29 cellular contexts compared by ENCODE assay signal in genomic region chr1:115237507-115237906, GRCh38.
DNase-seq lines count a peak whose midpoint lies in the region; ATAC-seq and TF ChIP-seq lines count a peak whose summit lies in the region.
"Had no signal": no experiment of that assay in that cellular context is flagged by ENCODE, and none has a peak within 500 bp of the region (broad histone marks: within the 10 kb centered on the region; RNA-seq: fewer than 3 reads in every experiment).

No MANE protein-coding gene starts in this region.

- CTCF ChIA-PET in mammary epithelial cell (lab: Charles Lee; ENCODE audit: low non-redundant PET): no interaction called here

- BruUV-seq in mammary epithelial cell (replicated peaks; lab: Mats Ljungman, UMichigan): no TSS peak

- dilution Hi-C loops in mammary epithelial cell (cut with HindIII; ENCODE audit: low sequenced_read_pairs): no loop called here

- no peaks in the 10 kb centered on the region for H4K20me1 ChIP-seq in mammary epithelial cell (ENCODE audit: insufficient read depth, low read length)
- H4K20me1 ChIP-seq in fibroblast of lung (ENCODE audit: control insufficient read depth, extremely low read depth, insufficient read depth, low read length): no peaks in the 10 kb centered on the region

- peak; percentile 26 for DNase-seq in mammary epithelial cell
- DNase-seq in breast epithelium (ENCODE audit: low spot score in 2 of 2): no peak
- DNase-seq in RKO (ENCODE audit: low spot score): peak; percentile 8
- peak; percentile 15 to 60 for DNase-seq in fibroblast of lung (ENCODE audit: low read depth in 2 of 2)
- DNase-seq in NOMO-1 (lab: John Stamatoyannopoulos, UW; ENCODE audit: unreplicated experiment in 2 of 2): no peak
- no peak for DNase-seq in stimulated activated naive CD8-positive, alpha-beta T cell treated with anti-CD3 and anti-CD28 coated beads, Interleukin-15, Interleukin-2, amounts not matched to agents 100 U/mL and 50 U/mL, for 24 hours
- no peak for DNase-seq in NCI-H82 (lab: John Stamatoyannopoulos, UW)
- DNase-seq in activated CD4-positive, alpha-beta T cell treated with anti-CD3 and anti-CD28 coated beads, Interleukin-2, amount 50 U/mL, for 4 hours: no peak
- DNase-seq: activated CD4-positive, alpha-beta T cell treated with anti-CD3 and anti-CD28 coated beads, Interleukin-2, amount 50 U/mL, for 1 hour; activated CD8-positive, alpha-beta memory T cell treated with anti-CD3 and anti-CD28 coated beads, Interleukin-2, amount 50 U/mL, for 4 hours; anterior cingulate cortex; BE2C; DMS79; left ventricle myocardium superior; midbrain; natural killer cell; NCI-H1092 treated with DMSO at 0.1 percent for 48 hours; NCI-H2029; NCI-H2227 treated with DMSO at 0.1 percent for 48 hours; NCI-H774; retina; stimulated activated CD4-positive, alpha-beta T cell treated with anti-CD3 and anti-CD28 coated beads, Interleukin-2, amount 100 ng/mL, for 48 hours; T-helper 9 cell had no signal

- in situ Hi-C loops in mammary epithelial cell (cut with MboI; ENCODE audit: low sequenced_read_pairs in 2 of 2): no loop called here

- H3K9ac ChIP-seq in mammary epithelial cell (ENCODE audit: insufficient read depth, low read length): no peak overlapping the region
- no peak overlapping the region for H3K9ac ChIP-seq in fibroblast of lung (ENCODE audit: insufficient read depth, low read length)
- H3K9ac ChIP-seq: KMS-11 had no signal

- intact Hi-C loops in mammary epithelial cell (cut with micrococcal nuclease): no loop called here
- intact Hi-C loops in breast epithelium (cut with DNase I; ENCODE audit: low total_unique reads): loop anchor here (5.0 kb wide), 1 partner anchor 635 kb away; no protein-coding TSS in a partner anchor

- peaks cover 11% of the 10 kb centered on the region for H3K9me3 ChIP-seq in mammary epithelial cell (replicated peaks; ENCODE audit: insufficient read depth, low read length)
- no peaks in the 10 kb centered on the region for H3K9me3 ChIP-seq in breast epithelium
- no peaks in the 10 kb centered on the region for H3K9me3 ChIP-seq in fibroblast of lung (ENCODE audit: control insufficient read depth, insufficient read depth, low read depth, low read length)
- H3K9me3 ChIP-seq: A549, BE2C had no signal

- H3K4me1 ChIP-seq in mammary epithelial cell (ENCODE audit: insufficient read depth, low read length): no peaks in the 10 kb centered on the region
- no peaks in the 10 kb centered on the region for H3K4me1 ChIP-seq in breast epithelium
- peaks cover 6% of the 10 kb centered on the region for H3K4me1 ChIP-seq in fibroblast of lung (ENCODE audit: control insufficient read depth, extremely low read depth, insufficient read depth, low read length)
- H3K4me1 ChIP-seq: A549, BE2C had no signal

- no peak for TF ChIP-seq CTCF in mammary epithelial cell (conservative IDR thresholded peaks at IDR 0.05 in 1 of 2, IDR thresholded peaks at IDR 0.05 in 1 of 2; ENCODE audit: extremely low read depth in 1 of 2, insufficient read depth in 1 of 2, low read depth in 1 of 2, low read length in 2 of 2)
- TF ChIP-seq CTCF in breast epithelium (IDR thresholded peaks at IDR 0.05): no peak
- TF ChIP-seq CTCF in fibroblast of lung (conservative IDR thresholded peaks at IDR 0.05 in 1 of 2, IDR thresholded peaks at IDR 0.05 in 1 of 2; ENCODE audit: low read depth in 1 of 2, low read length in 2 of 2): no peak

- H2AFZ ChIP-seq in mammary epithelial cell (ENCODE audit: low read depth, low read length): peak overlapping the region; percentile 11
- H2AFZ ChIP-seq in fibroblast of lung (ENCODE audit: low read length): no peak overlapping the region

- H3K27ac ChIP-seq in mammary epithelial cell (ENCODE audit: insufficient read depth, low read depth, low read length) (no peak overlapping the region), breast epithelium (no peak overlapping the region), fibroblast of lung (ENCODE audit: insufficient read depth, low read length) (peak overlapping the region; percentile 22)
- H3K27ac ChIP-seq: A549, foreskin keratinocyte, KMS-11 had no signal

- H3K36me3 ChIP-seq in mammary epithelial cell (ENCODE audit: insufficient read depth, low read length): no peaks in the 10 kb centered on the region
- no peaks in the 10 kb centered on the region for H3K36me3 ChIP-seq in breast epithelium
- no peaks in the 10 kb centered on the region for H3K36me3 ChIP-seq in fibroblast of lung (ENCODE audit: control insufficient read depth, insufficient read depth, low read length)
- H3K36me3 ChIP-seq: BE2C had no signal

- H3K79me2 ChIP-seq in mammary epithelial cell (ENCODE audit: insufficient read depth, low read length): no peaks in the 10 kb centered on the region
- H3K79me2 ChIP-seq in fibroblast of lung (ENCODE audit: control insufficient read depth, insufficient read depth, low read length): no peaks in the 10 kb centered on the region

- H3K27me3 ChIP-seq in mammary epithelial cell (ENCODE audit: insufficient read depth, low read length) (no peaks in the 10 kb centered on the region), breast epithelium (peaks cover 0 to 5% of the 10 kb centered on the region in 2 donors), fibroblast of lung (ENCODE audit: control insufficient read depth, insufficient read depth, low read length) (no peaks in the 10 kb centered on the region)
- H3K27me3 ChIP-seq: BE2C, foreskin keratinocyte had no signal

- 99% methylated on average over 5 of the region's 5 CpGs for WGBS in mammary epithelial cell (ENCODE audit: low coverage, missing lambda C conversion rate)

- H3K4me2 ChIP-seq in mammary epithelial cell (ENCODE audit: insufficient read depth, low read depth, low read length) (no peak overlapping the region), fibroblast of lung (ENCODE audit: extremely low read depth, insufficient read depth, low read length) (no peak overlapping the region)
- H3K4me2 ChIP-seq: A549, KMS-11 had no signal

- H3K4me3 ChIP-seq in mammary epithelial cell (replicated peaks in 1 of 3; ENCODE audit: insufficient read depth in 1 of 3, low read depth in 2 of 3, low read length in 3 of 3) (no peak overlapping the region), breast epithelium (no peak overlapping the region), fibroblast of lung (replicated peaks in 1 of 4; ENCODE audit: control extremely low read depth in 1 of 4, insufficient read depth in 1 of 4, low read depth in 3 of 4, low read length in 4 of 4) (no peak overlapping the region)
- H3K4me3 ChIP-seq: A549 had no signal

- no peak for TF ChIP-seq POLR2A in breast epithelium (IDR thresholded peaks at IDR 0.05)

- no peak for ATAC-seq in stimulated activated naive CD8-positive, alpha-beta T cell treated with anti-CD3 and anti-CD28 coated beads, Interleukin-15, Interleukin-2, amounts not matched to agents 100 U/mL and 50 U/mL, for 24 hours
- ATAC-seq: A549; foreskin keratinocyte; left ventricle myocardium superior; natural killer cell; Right ventricle myocardium inferior; stimulated activated memory B cell treated with anti-CD40 and anti-IgM and Interleukin-4, amounts not matched to agents 10 μg/mL and 1 μg/mL and 100 μg/mL, for 72 hours; WTC11 had no signal

Comparison
In these comparisons a context has a peak if more than half of its experiments do, and no peak if none do; other contexts are left out.
1. DNase-seq: peak in mammary epithelial cell (single experiment), RKO (single experiment) and fibroblast of lung (2 of 2); none in breast epithelium (0 of 2), NOMO-1 (0 of 2), stimulated activated naive CD8-positive, alpha-beta T cell treated with anti-CD3 and anti-CD28 coated beads, Interleukin-15, Interleukin-2, amounts not matched to agents 100 U/mL and 50 U/mL, for 24 hours (single experiment), NCI-H82 (single experiment) and activated CD4-positive, alpha-beta T cell treated with anti-CD3 and anti-CD28 coated beads, Interleukin-2, amount 50 U/mL, for 4 hours (0 of 2).